Comparison of ENCODE assay signal across 1 cellular context in the genomic region with DNA sequence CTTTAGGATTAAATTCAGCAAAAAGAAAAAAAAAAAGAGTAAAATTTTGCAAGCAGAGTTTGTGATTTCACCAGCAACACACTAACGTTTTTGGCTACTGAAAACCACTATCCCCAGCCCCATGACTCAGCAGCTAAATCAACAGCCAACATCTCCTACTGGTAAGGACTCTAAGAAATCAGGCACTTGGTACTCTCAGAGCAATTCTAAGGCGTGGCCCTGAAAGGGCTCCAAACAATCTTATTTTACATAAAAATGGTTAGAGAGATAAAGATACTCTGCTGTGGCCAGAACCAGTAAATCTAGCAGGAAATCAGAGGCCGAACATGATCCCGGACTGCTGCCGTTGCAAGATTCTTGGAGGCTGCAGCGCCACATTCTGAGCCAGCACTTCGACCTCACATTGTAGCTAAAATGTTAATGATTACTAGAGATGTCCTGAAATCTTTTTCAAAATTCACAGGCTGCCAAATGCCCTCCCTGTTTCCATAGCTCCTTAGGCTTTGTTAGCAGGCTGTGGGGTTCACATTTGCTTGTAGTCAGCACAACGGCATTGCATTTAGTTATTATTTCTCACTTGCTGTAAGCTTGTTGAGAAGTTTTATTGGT.
TF ChIP-seq lines count a peak whose summit lies in the region.

No MANE protein-coding gene starts in this region.

TF ChIP-seq in HepG2, 621 proteins besides CTCF, POLR2A, EP300 and RAD21 (continued from another document and continues in another):
- TF ChIP-seq, protein P1, sequence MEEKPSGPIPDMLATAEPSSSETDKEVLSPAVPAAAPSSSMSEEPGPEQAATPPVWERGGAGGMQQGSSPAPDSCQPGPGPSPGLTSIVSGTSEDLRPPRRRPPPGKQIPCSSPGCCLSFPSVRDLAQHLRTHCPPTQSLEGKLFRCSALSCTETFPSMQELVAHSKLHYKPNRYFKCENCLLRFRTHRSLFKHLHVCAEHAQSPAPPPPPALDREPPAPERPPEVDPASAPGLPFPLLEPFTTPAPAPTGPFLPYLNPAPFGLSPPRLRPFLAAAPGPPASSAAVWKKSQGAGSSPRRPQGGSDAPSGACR (CRISPR knock-in tag; IDR thresholded peaks at IDR 0.05), result no peak
- TF ChIP-seq, protein P2, sequence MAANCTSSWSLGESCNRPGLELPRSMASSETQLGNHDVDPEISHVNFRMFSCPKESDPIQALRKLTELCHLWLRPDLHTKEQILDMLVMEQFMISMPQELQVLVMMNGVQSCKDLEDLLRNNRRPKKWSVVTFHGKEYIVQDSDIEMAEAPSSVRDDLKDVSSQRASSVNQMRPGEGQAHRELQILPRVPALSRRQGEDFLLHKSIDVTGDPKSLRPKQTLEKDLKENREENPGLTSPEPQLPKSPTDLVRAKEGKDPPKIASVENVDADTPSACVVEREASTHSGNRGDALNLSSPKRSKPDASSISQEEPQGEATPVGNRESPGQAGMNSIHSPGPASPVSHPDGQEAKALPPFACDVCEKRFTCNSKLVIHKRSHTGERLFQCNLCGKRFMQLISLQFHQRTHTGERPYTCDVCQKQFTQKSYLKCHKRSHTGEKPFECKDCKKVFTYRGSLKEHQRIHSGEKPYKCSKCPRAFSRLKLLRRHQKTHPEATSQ (CRISPR knock-in tag; IDR thresholded peaks at IDR 0.05; ENCODE audit: borderline replicate concordance), result no peak
- TF ChIP-seq, protein P3, sequence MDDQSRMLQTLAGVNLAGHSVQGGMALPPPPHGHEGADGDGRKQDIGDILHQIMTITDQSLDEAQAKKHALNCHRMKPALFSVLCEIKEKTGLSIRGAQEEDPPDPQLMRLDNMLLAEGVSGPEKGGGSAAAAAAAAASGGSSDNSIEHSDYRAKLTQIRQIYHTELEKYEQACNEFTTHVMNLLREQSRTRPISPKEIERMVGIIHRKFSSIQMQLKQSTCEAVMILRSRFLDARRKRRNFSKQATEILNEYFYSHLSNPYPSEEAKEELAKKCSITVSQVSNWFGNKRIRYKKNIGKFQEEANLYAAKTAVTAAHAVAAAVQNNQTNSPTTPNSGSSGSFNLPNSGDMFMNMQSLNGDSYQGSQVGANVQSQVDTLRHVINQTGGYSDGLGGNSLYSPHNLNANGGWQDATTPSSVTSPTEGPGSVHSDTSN (CRISPR knock-in tag; IDR thresholded peaks at IDR 0.05; ENCODE audit: borderline replicate concordance), result no peak
- TF ChIP-seq ARNT2 (CRISPR knock-in tag; IDR thresholded peaks at IDR 0.05; ENCODE audit: low read depth), result no peak
- peak; percentile 62; the same call in 1 of the 2 replicates for TF ChIP-seq FOSL1 (CRISPR knock-in tag; IDR thresholded peaks at IDR 0.05; ENCODE audit: borderline replicate concordance)
- TF ChIP-seq YEATS4 (CRISPR knock-in tag; IDR thresholded peaks at IDR 0.05; ENCODE audit: borderline replicate concordance), result peak; percentile 70; the same call in 1 of the 2 replicates
- TF ChIP-seq, protein P4, sequence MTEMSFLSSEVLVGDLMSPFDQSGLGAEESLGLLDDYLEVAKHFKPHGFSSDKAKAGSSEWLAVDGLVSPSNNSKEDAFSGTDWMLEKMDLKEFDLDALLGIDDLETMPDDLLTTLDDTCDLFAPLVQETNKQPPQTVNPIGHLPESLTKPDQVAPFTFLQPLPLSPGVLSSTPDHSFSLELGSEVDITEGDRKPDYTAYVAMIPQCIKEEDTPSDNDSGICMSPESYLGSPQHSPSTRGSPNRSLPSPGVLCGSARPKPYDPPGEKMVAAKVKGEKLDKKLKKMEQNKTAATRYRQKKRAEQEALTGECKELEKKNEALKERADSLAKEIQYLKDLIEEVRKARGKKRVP (CRISPR knock-in tag; IDR thresholded peaks at IDR 0.05), result peak in 1 of 2 experiments; percentile 86; a peak in 2 of 4 replicates
- TF ChIP-seq ZNF75D (CRISPR knock-in tag; IDR thresholded peaks at IDR 0.05; ENCODE audit: borderline replicate concordance), result no peak
- no peak for TF ChIP-seq ZNF30 (CRISPR knock-in tag; IDR thresholded peaks at IDR 0.05)
- 0 out of 2 replicates have a peak, but pooled peaks have one; percentile 49 for TF ChIP-seq ZNF383 (CRISPR knock-in tag; IDR thresholded peaks at IDR 0.05; ENCODE audit: borderline replicate concordance)
- TF ChIP-seq ZBTB7A (CRISPR knock-in tag; IDR thresholded peaks at IDR 0.05), result no peak
- TF ChIP-seq, protein P5, sequence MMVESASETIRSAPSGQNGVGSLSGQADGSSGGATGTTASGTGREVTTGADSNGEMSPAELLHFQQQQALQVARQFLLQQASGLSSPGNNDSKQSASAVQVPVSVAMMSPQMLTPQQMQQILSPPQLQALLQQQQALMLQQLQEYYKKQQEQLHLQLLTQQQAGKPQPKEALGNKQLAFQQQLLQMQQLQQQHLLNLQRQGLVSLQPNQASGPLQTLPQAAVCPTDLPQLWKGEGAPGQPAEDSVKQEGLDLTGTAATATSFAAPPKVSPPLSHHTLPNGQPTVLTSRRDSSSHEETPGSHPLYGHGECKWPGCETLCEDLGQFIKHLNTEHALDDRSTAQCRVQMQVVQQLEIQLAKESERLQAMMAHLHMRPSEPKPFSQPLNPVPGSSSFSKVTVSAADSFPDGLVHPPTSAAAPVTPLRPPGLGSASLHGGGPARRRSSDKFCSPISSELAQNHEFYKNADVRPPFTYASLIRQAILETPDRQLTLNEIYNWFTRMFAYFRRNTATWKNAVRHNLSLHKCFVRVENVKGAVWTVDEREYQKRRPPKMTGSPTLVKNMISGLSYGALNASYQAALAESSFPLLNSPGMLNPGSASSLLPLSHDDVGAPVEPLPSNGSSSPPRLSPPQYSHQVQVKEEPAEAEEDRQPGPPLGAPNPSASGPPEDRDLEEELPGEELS (CRISPR knock-in tag; IDR thresholded peaks at IDR 0.05), result peak; percentile 11; the same call in 1 of the 2 replicates
- no peak for TF ChIP-seq ZNF776 (CRISPR knock-in tag; IDR thresholded peaks at IDR 0.05)
- no peak for TF ChIP-seq JARID2 (CRISPR knock-in tag; IDR thresholded peaks at IDR 0.05; ENCODE audit: insufficient replicate concordance)
- TF ChIP-seq, protein P6, sequence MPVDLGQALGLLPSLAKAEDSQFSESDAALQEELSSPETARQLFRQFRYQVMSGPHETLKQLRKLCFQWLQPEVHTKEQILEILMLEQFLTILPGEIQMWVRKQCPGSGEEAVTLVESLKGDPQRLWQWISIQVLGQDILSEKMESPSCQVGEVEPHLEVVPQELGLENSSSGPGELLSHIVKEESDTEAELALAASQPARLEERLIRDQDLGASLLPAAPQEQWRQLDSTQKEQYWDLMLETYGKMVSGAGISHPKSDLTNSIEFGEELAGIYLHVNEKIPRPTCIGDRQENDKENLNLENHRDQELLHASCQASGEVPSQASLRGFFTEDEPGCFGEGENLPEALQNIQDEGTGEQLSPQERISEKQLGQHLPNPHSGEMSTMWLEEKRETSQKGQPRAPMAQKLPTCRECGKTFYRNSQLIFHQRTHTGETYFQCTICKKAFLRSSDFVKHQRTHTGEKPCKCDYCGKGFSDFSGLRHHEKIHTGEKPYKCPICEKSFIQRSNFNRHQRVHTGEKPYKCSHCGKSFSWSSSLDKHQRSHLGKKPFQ (CRISPR knock-in tag; IDR thresholded peaks at IDR 0.05; ENCODE audit: insufficient replicate concordance), result no peak
- TF ChIP-seq, protein P7, sequence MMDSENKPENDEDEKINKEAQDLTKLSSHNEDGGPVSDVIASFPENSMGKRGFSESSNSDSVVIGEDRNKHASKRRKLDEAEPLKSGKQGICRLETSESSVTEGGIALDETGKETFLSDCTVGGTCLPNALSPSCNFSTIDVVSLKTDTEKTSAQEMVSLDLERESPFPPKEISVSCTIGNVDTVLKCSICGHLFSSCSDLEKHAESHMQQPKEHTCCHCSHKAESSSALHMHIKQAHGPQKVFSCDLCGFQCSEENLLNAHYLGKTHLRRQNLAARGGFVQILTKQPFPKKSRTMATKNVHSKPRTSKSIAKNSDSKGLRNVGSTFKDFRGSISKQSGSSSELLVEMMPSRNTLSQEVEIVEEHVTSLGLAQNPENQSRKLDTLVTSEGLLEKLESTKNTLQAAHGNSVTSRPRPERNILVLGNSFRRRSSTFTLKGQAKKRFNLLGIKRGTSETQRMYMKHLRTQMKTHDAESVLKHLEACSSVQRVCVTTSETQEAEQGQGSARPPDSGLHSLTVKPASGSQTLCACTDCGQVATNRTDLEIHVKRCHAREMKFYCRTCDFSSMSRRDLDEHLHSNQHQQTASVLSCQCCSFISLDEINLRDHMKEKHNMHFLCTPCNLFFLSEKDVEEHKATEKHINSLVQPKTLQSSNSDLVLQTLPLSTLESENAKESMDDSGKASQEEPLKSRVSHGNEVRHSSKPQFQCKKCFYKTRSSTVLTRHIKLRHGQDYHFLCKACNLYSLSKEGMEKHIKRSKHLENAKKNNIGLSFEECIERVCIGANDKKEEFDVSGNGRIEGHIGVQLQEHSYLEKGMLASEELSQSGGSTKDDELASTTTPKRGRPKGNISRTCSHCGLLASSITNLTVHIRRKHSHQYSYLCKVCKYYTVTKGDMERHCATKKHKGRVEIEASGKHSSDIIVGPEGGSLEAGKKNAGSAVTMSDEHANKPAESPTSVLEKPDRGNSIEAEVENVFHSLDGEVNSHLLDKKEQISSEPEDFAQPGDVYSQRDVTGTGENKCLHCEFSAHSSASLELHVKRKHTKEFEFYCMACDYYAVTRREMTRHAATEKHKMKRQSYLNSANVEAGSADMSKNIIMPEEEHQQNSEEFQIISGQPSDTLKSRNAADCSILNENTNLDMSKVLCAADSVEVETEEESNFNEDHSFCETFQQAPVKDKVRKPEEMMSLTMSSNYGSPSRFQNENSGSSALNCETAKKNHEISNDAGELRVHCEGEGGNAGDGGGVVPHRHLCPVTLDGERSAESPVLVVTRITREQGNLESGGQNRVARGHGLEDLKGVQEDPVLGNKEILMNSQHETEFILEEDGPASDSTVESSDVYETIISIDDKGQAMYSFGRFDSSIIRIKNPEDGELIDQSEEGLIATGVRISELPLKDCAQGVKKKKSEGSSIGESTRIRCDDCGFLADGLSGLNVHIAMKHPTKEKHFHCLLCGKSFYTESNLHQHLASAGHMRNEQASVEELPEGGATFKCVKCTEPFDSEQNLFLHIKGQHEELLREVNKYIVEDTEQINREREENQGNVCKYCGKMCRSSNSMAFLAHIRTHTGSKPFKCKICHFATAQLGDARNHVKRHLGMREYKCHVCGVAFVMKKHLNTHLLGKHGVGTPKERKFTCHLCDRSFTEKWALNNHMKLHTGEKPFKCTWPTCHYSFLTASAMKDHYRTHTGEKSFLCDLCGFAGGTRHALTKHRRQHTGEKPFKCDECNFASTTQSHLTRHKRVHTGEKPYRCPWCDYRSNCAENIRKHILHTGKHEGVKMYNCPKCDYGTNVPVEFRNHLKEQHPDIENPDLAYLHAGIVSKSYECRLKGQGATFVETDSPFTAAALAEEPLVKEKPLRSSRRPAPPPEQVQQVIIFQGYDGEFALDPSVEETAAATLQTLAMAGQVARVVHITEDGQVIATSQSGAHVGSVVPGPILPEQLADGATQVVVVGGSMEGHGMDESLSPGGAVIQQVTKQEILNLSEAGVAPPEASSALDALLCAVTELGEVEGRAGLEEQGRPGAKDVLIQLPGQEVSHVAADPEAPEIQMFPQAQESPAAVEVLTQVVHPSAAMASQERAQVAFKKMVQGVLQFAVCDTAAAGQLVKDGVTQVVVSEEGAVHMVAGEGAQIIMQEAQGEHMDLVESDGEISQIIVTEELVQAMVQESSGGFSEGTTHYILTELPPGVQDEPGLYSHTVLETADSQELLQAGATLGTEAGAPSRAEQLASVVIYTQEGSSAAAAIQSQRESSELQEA (CRISPR knock-in tag; IDR thresholded peaks at IDR 0.05; ENCODE audit: not compliant biosample characterization), result no peak
- TF ChIP-seq, protein P8, sequence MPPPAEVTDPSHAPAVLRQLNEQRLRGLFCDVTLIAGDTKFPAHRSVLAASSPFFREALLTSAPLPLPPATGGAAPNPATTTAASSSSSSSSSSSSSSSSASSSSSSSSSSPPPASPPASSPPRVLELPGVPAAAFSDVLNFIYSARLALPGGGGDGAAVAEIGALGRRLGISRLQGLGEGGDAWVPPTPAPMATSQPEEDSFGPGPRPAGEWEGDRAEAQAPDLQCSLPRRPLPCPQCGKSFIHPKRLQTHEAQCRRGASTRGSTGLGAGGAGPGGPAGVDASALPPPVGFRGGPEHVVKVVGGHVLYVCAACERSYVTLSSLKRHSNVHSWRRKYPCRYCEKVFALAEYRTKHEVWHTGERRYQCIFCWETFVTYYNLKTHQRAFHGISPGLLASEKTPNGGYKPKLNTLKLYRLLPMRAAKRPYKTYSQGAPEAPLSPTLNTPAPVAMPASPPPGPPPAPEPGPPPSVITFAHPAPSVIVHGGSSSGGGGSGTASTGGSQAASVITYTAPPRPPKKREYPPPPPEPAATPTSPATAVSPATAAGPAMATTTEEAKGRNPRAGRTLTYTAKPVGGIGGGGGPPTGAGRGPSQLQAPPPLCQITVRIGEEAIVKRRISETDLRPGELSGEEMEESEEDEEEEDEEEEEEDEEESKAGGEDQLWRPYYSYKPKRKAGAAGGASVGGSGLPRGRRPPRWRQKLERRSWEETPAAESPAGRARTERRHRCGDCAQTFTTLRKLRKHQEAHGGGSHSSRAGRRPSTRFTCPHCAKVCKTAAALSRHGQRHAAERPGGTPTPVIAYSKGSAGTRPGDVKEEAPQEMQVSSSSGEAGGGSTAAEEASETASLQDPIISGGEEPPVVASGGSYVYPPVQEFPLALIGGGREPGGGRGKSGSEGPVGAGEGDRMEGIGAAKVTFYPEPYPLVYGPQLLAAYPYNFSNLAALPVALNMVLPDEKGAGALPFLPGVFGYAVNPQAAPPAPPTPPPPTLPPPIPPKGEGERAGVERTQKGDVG (CRISPR knock-in tag; IDR thresholded peaks at IDR 0.05; ENCODE audit: borderline replicate concordance), result no peak
- TF ChIP-seq MED1 (CRISPR knock-in tag; IDR thresholded peaks at IDR 0.05), result no peak; the same call in 1 of the 2 replicates
- TF ChIP-seq, protein P9, sequence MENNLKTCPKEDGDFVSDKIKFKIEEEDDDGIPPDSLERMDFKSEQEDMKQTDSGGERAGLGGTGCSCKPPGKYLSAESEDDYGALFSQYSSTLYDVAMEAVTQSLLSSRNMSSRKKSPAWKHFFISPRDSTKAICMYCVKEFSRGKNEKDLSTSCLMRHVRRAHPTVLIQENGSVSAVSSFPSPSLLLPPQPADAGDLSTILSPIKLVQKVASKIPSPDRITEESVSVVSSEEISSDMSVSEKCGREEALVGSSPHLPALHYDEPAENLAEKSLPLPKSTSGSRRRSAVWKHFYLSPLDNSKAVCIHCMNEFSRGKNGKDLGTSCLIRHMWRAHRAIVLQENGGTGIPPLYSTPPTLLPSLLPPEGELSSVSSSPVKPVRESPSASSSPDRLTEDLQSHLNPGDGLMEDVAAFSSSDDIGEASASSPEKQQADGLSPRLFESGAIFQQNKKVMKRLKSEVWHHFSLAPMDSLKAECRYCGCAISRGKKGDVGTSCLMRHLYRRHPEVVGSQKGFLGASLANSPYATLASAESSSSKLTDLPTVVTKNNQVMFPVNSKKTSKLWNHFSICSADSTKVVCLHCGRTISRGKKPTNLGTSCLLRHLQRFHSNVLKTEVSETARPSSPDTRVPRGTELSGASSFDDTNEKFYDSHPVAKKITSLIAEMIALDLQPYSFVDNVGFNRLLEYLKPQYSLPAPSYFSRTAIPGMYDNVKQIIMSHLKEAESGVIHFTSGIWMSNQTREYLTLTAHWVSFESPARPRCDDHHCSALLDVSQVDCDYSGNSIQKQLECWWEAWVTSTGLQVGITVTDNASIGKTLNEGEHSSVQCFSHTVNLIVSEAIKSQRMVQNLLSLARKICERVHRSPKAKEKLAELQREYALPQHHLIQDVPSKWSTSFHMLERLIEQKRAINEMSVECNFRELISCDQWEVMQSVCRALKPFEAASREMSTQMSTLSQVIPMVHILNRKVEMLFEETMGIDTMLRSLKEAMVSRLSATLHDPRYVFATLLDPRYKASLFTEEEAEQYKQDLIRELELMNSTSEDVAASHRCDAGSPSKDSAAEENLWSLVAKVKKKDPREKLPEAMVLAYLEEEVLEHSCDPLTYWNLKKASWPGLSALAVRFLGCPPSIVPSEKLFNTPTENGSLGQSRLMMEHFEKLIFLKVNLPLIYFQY (CRISPR knock-in tag; IDR thresholded peaks at IDR 0.05; ENCODE audit: borderline replicate concordance), result no peak
- no peak for TF ChIP-seq MAZ (IDR thresholded peaks at IDR 0.05; ENCODE audit: borderline replicate concordance, low read depth, low read length)
- TF ChIP-seq MAZ (CRISPR knock-in tag; IDR thresholded peaks at IDR 0.05; ENCODE audit: low read depth), result no peak
- TF ChIP-seq ZNF224 (CRISPR knock-in tag; IDR thresholded peaks at IDR 0.05), result no peak
- no peak for TF ChIP-seq MXD4 (CRISPR knock-in tag; IDR thresholded peaks at IDR 0.05)
